In the genomic region with DNA sequence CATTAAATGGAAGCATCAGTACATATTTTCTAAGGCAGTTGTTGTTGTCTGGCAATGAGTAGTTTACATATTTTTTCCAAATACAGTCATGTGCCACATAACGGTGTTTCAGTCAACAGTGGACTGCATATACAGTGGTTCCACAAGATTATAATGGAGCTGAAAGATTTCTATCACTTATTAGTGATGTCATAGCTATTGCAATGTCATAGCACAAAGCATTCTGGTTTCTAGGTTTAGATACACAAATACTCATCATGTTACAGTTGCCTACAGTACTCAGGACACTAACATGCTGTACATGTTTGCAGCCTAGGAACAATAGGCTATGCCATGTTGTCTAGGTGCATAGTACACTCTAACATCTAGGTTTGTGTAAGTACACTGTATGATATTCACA, we compare ENCODE assay signal across 36 cellular contexts. TPM values are rescaled to one million over a fixed set of nuclear protein-coding genes. Genes with fewer than 3 reads are reported as not detected.
"Had no signal": no experiment of that assay in that cellular context is flagged by ENCODE, and none has a peak within 500 bp of the region (broad histone marks: within the 10 kb centered on the region; RNA-seq: fewer than 3 reads in every experiment).

No MANE protein-coding gene starts in this region.

- H3K27ac ChIP-seq: adrenal gland, ascending aorta, body of pancreas, brain microvascular endothelial cell, breast epithelium, cardiac muscle cell had no signal

- H3K4me3 ChIP-seq: adrenal gland, ascending aorta, body of pancreas, breast epithelium, cardiac muscle cell had no signal

- FAIRE-seq: astrocyte, bronchial epithelial cell had no signal

- H3K4me1 ChIP-seq: adrenal gland, ascending aorta, body of pancreas, breast epithelium had no signal

- H3K27me3 ChIP-seq: adrenal gland, ascending aorta, body of pancreas, brain microvascular endothelial cell, breast epithelium, cardiac muscle cell had no signal

- H3K9me3 ChIP-seq: adrenal gland, ascending aorta, body of pancreas, breast epithelium had no signal

- ATAC-seq: activated naive CD4-positive, alpha-beta T cell treated with anti-CD3 and anti-CD28 coated beads, Interleukin-2, amount 50 U/mL, for 72 hours; activated naive CD8-positive, alpha-beta T cell treated with anti-CD3 and anti-CD28 coated beads, Interleukin-2, amount 50 U/mL, for 24 hours; activated T-cell treated with anti-CD3 and anti-CD28 coated beads, Interleukin-2, amount 50 U/mL, for 4 hours; activated T-cell treated with anti-CD3 and anti-CD28 coated beads, Interleukin-2, amount 50 U/mL, for 72 hours; activated T-helper 17 cell treated with anti-CD3 and anti-CD28 coated beads, Interleukin-2, amount 50 U/mL, for 72 hours; body of pancreas had no signal

- H3K36me3 ChIP-seq: adrenal gland, ascending aorta, brain microvascular endothelial cell, breast epithelium, cardiac muscle cell had no signal

- DNase-seq: activated effector memory CD4-positive, alpha-beta T cell treated with anti-CD3 and anti-CD28 coated beads, Interleukin-2, amount 50 U/mL, for 16 hours; activated effector memory CD4-positive, alpha-beta T cell treated with Interleukin-2 at 50 U/mL for 16 hours; activated gamma-delta T cell; activated gamma-delta T cell treated with Interleukin-2 at 50 U/mL for 16 hours; activated naive CD4-positive, alpha-beta T cell; activated naive CD4-positive, alpha-beta T cell treated with anti-CD3 and anti-CD28 coated beads for 36 hours; activated naive CD4-positive, alpha-beta T cell treated with anti-CD3 and anti-CD28 coated beads, Interleukin-2, amount 10 ng/mL, durations not matched to agents 7 days and 5 days; activated naive CD4-positive, alpha-beta T cell treated with anti-CD3 and anti-CD28 coated beads, Interleukin-2, amount 50 U/mL, for 16 hours; activated naive CD4-positive, alpha-beta T cell treated with Interleukin-2 at 50 U/mL for 16 hours; activated naive CD8-positive, alpha-beta T cell treated with anti-CD3 and anti-CD28 coated beads for 36 hours; activated naive CD8-positive, alpha-beta T cell treated with anti-CD3 and anti-CD28 coated beads, Interleukin-2, amount 10 ng/mL, durations not matched to agents 7 days and 5 days; activated naive CD8-positive, alpha-beta T cell treated with anti-CD3 and anti-CD28 coated beads, Interleukin-2, amount 50 U/mL, for 24 hours; activated T-cell treated with anti-CD3 and anti-CD28 coated beads, Interleukin-2, amount 50 U/mL, for 1 hour; activated T-cell treated with anti-CD3 and anti-CD28 coated beads, Interleukin-2, amount 50 U/mL, for 24 hours; activated T-cell treated with anti-CD3 and anti-CD28 coated beads, Interleukin-2, amount 50 U/mL, for 4 hours; activated T-cell treated with anti-CD3 and anti-CD28 coated beads, Interleukin-2, amount 50 U/mL, for 48 hours; activated T-cell treated with anti-CD3 and anti-CD28 coated beads, Interleukin-2, amount 50 U/mL, for 72 hours; adrenal gland; amniotic stem cell; amygdala; anterior cingulate cortex; aorta; body of pancreas; brain microvascular endothelial cell; caudate nucleus; central memory CD4-positive, alpha-beta T cell; cerebellar nuclear complex had no signal

RNA-seq across cellular contexts. Expression of a gene that starts 45.0 kb away (rescaled TPM):
- total RNA-seq: activated naive CD4-positive, alpha-beta T cell treated with anti-CD3 and anti-CD28 coated beads for 36 hours; activated naive CD4-positive, alpha-beta T cell treated with anti-CD3 and anti-CD28 coated beads, Interleukin-2, amount 50 U/mL, for 72 hours; activated naive CD8-positive, alpha-beta T cell treated with anti-CD3 and anti-CD28 coated beads for 36 hours; activated naive CD8-positive, alpha-beta T cell treated with anti-CD3 and anti-CD28 coated beads, Interleukin-2, amount 10 ng/mL, durations not matched to agents 7 days and 5 days; activated T-cell treated with anti-CD3 and anti-CD28 coated beads, Interleukin-2, amount 50 U/mL, for 72 hours; activated T-helper 1 cell treated with anti-CD3 and anti-CD28 coated beads, Interleukin-12 subunit alpha, Interleukin-12 subunit beta, Interleukin-2, Interleukin-4 antibody, amounts not matched to agents 30 ng/mL and 10 ng/mL and 1 ng/mL, durations not matched to agents 14 hours and 24 hours and 36 hours; activated T-helper 17 cell treated with anti-CD3 and anti-CD28 coated beads, Interleukin-2, amount 50 U/mL, for 72 hours; activated T-helper 2 cell treated with anti-CD3 and anti-CD28 coated beads, Interferon-gamma antibody, Interleukin-2, Interleukin-4, amounts not matched to agents 10 μg/mL and 5 μg/mL and 100 μg/mL, durations not matched to agents 14 hours and 24 hours and 36 hours had no signal
